In genomic region chr2:156958374-156958773, GRCh38 we compare ENCODE assay signal across 29 cellular contexts.
"Had no signal": no experiment of that assay in that cellular context is flagged by ENCODE, and none has a peak within 500 bp of the region (broad histone marks: within the 10 kb centered on the region; RNA-seq: fewer than 3 reads in every experiment).

No MANE protein-coding gene starts in this region.

- H3K27me3 ChIP-seq: neural progenitor cell, ovary, right lobe of liver, sigmoid colon, suprapubic skin, testis, tibial artery, transverse colon, upper lobe of right lung, uterus had no signal

- H3K27ac ChIP-seq: neural progenitor cell, ovary, parathyroid adenoma, psoas muscle, right lobe of liver, sigmoid colon, suprapubic skin, testis, tibial artery, transverse colon, upper lobe of right lung, uterus had no signal

- H3K9me3 Mint-ChIP-seq: type B pancreatic cell had no signal

- H3K36me3 Mint-ChIP-seq: natural killer cell; stimulated activated memory B cell treated with anti-CD40 and anti-IgM and Interleukin-4, amounts not matched to agents 10 μg/mL and 1 μg/mL and 100 μg/mL, for 72 hours; type B pancreatic cell had no signal

- H3K4me2 ChIP-seq: neural progenitor cell had no signal

- ATAC-seq: natural killer cell; psoas muscle; right lobe of liver; stimulated activated memory B cell treated with anti-CD40 and anti-IgM and Interleukin-4, amounts not matched to agents 10 μg/mL and 1 μg/mL and 100 μg/mL, for 72 hours; stimulated activated naive CD8-positive, alpha-beta T cell treated with anti-CD3 and anti-CD28 coated beads, Interleukin-15, amount 100 ng/mL, for 72 hours; stimulated activated naive CD8-positive, alpha-beta T cell treated with anti-CD3 and anti-CD28 coated beads, Interleukin-15, Interleukin-2, amounts not matched to agents 100 U/mL and 50 U/mL, for 24 hours had no signal

- H3K4me1 Mint-ChIP-seq: natural killer cell; nephron; neural progenitor cell; stimulated activated memory B cell treated with anti-CD40 and anti-IgM and Interleukin-4, amounts not matched to agents 10 μg/mL and 1 μg/mL and 100 μg/mL, for 72 hours; stimulated activated naive CD8-positive, alpha-beta T cell treated with anti-CD3 and anti-CD28 coated beads, Interleukin-15, amount 100 ng/mL, for 72 hours had no signal

- H3K4me3 Mint-ChIP-seq: natural killer cell; nephron; neural progenitor cell; stimulated activated memory B cell treated with anti-CD40 and anti-IgM and Interleukin-4, amounts not matched to agents 10 μg/mL and 1 μg/mL and 100 μg/mL, for 72 hours; stimulated activated naive CD8-positive, alpha-beta T cell treated with anti-CD3 and anti-CD28 coated beads, Interleukin-15, amount 100 ng/mL, for 72 hours; type B pancreatic cell had no signal

- H3K9ac ChIP-seq: neural progenitor cell, parathyroid adenoma had no signal

- H3K4me1 ChIP-seq: neural progenitor cell, parathyroid adenoma, psoas muscle, right lobe of liver, sigmoid colon, suprapubic skin, testis, tibial artery, transverse colon, upper lobe of right lung, uterus had no signal

- H3K27ac Mint-ChIP-seq: natural killer cell; nephron; neural progenitor cell; progenitor cell of endocrine pancreas; stimulated activated memory B cell treated with anti-CD40 and anti-IgM and Interleukin-4, amounts not matched to agents 10 μg/mL and 1 μg/mL and 100 μg/mL, for 72 hours; stimulated activated naive CD8-positive, alpha-beta T cell treated with anti-CD3 and anti-CD28 coated beads, Interleukin-15, amount 100 ng/mL, for 72 hours; type B pancreatic cell had no signal

- H3K36me3 ChIP-seq: neural progenitor cell, ovary, right lobe of liver, sigmoid colon, suprapubic skin, tibial artery, transverse colon, upper lobe of right lung had no signal

- DNase-seq: natural killer cell; occipital lobe; ovary; psoas muscle; right cardiac atrium; right lobe of liver; sigmoid colon; small intestine; stimulated activated CD4-positive, alpha-beta T cell treated with anti-CD3 and anti-CD28 coated beads, Interleukin-12 subunit alpha, Interleukin-12 subunit beta, amount 100 ng/mL, for 4 hours; stimulated activated CD4-positive, alpha-beta T cell treated with anti-CD3 and anti-CD28 coated beads, Interleukin-1b, Interleukin-23, amount 100 ng/mL, for 48 hours; stimulated activated CD4-positive, alpha-beta T cell treated with anti-CD3 and anti-CD28 coated beads, Interleukin-4, amount 100 ng/mL, for 1 hour; stimulated activated CD4-positive, alpha-beta T cell treated with anti-CD3 and anti-CD28 coated beads, Interleukin-4, amount 100 ng/mL, for 4 hours; stimulated activated CD8-positive, alpha-beta memory T cell treated with anti-CD3 and anti-CD28 coated beads, Interleukin-4, amount 100 ng/mL, for 48 hours; stimulated activated naive CD4-positive, alpha-beta T cell; stimulated activated naive CD8-positive, alpha-beta T cell treated with anti-CD3 and anti-CD28 coated beads, Interleukin-15, amount 100 ng/mL, for 72 hours; stimulated activated naive CD8-positive, alpha-beta T cell treated with anti-CD3 and anti-CD28 coated beads, Interleukin-15, Interleukin-2, amounts not matched to agents 100 U/mL and 50 U/mL, for 24 hours; substantia nigra; testis; tibial artery; transverse colon; upper lobe of right lung; uterus had no signal

- H2AFZ ChIP-seq: neural progenitor cell, parathyroid adenoma had no signal

- H3K27me3 Mint-ChIP-seq: progenitor cell of endocrine pancreas; stimulated activated memory B cell treated with anti-CD40 and anti-IgM and Interleukin-4, amounts not matched to agents 10 μg/mL and 1 μg/mL and 100 μg/mL, for 72 hours; stimulated activated naive CD8-positive, alpha-beta T cell treated with anti-CD3 and anti-CD28 coated beads, Interleukin-15, amount 100 ng/mL, for 72 hours; type B pancreatic cell had no signal

- H3K4me3 ChIP-seq: neural progenitor cell, ovary, psoas muscle, right lobe of liver, sigmoid colon, suprapubic skin, testis, tibial artery, transverse colon, upper lobe of right lung, uterus had no signal

- H3K9me3 ChIP-seq: right lobe of liver, testis, uterus had no signal
